In the genomic region with DNA sequence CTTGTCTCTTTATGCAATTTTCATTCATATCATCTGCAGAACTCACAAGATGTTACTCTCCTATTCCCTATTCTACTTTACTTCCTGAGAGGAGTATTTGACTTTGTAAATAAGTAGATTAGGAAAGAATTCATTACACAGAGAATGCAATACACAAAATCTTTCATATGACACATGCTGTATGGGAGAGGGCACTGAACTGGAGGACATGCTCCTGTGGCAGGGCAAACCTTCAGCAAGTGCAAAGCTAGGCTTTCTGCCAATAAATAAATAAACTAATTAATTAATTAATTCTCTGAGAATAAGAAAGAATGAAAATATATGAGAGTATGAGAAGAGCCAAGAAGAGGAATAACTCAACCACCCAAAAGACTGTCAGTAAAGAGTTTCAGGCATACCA, we compare ENCODE assay signal across 35 cellular contexts. TPM values are rescaled to one million over a fixed set of nuclear protein-coding genes. Genes with fewer than 3 reads are reported as not detected.
DNase-seq lines count a peak whose midpoint lies in the region; ATAC-seq, FAIRE-seq and TF ChIP-seq lines count a peak whose summit lies in the region.
"Had no signal": no experiment of that assay in that cellular context is flagged by ENCODE, and none has a peak within 500 bp of the region (broad histone marks: within the 10 kb centered on the region; RNA-seq: fewer than 3 reads in every experiment).

No MANE protein-coding gene starts in this region.

- no peak overlapping the region for H3K4me2 ChIP-seq in HepG2 (ENCODE audit: low read depth, low read length)
- H3K4me2 ChIP-seq: A549; BLaER1; BLaER1 treated with 17β-estradiol and CSF1 and Interleukin-3, amounts not matched to agents 10 nM and 100 nM had no signal

- H3K4me3 ChIP-seq in liver (ENCODE audit: low read depth in 1 of 3, low read length in 3 of 3) (no peak overlapping the region), HepG2 (replicated peaks in 1 of 3; ENCODE audit: insufficient read depth in 1 of 3, low read depth in 2 of 3, low read length in 3 of 3) (no peak overlapping the region), ascending aorta (no peak overlapping the region)
- H3K4me3 ChIP-seq: A549; BLaER1; BLaER1 treated with 17β-estradiol and CSF1 and Interleukin-3, amounts not matched to agents 10 nM and 100 nM had no signal

- H3K27me3 ChIP-seq in liver (ENCODE audit: control insufficient read depth in 4 of 4, insufficient read depth in 4 of 4, low read length in 3 of 4): no peaks in the 10 kb centered on the region
- no peaks in the 10 kb centered on the region for H3K27me3 ChIP-seq in HepG2 (ENCODE audit: control insufficient read depth in 1 of 2, insufficient read depth in 2 of 2, low read length in 2 of 2)
- no peaks in the 10 kb centered on the region for H3K27me3 ChIP-seq in ascending aorta
- H3K27me3 ChIP-seq: BE2C; BLaER1; BLaER1 treated with 17β-estradiol and CSF1 and Interleukin-3, amounts not matched to agents 10 nM and 100 nM had no signal

- no peak overlapping the region for H3K4me3 Mint-ChIP-seq in nephron progenitor cell
- H3K4me3 Mint-ChIP-seq: B cell; CD14-positive monocyte; CD4-positive, alpha-beta memory T cell; CD4-positive, alpha-beta T cell; CD4-positive, CD25-positive, alpha-beta regulatory T cell; CD8-positive, alpha-beta memory T cell; CD8-positive, alpha-beta T cell had no signal

- H3K27me3 Mint-ChIP-seq in nephron progenitor cell (ENCODE audit: low read depth, poor library complexity): no peaks in the 10 kb centered on the region
- H3K27me3 Mint-ChIP-seq: B cell; CD4-positive, alpha-beta memory T cell; CD4-positive, alpha-beta T cell; CD4-positive, CD25-positive, alpha-beta regulatory T cell; CD8-positive, alpha-beta memory T cell had no signal

- CTCF ChIA-PET in HepG2 (lab: Yijun Ruan, JAX; ENCODE audit: low intra/inter-chr PET ratio, low total read pairs): no interaction called here

- TF ChIP-seq POLR2A in HepG2 (IDR thresholded peaks at IDR 0.05; ENCODE audit: insufficient read depth in 1 of 2, low read depth in 2 of 2, low read length in 2 of 2) (no peak), GM12892 (IDR thresholded peaks at IDR 0.05; ENCODE audit: low read depth, low read length) (no peak)

- H3K79me2 ChIP-seq in HepG2 (ENCODE audit: insufficient read depth, low read length): no peaks in the 10 kb centered on the region

- FAIRE-seq in HepG2 (lab: Jason Lieb, UNC) (no peak), GM12892 (lab: Jason Lieb, UNC) (peak; percentile 27)
- FAIRE-seq: A204.1, A549, D721Med had no signal

- H3K9ac ChIP-seq in liver (ENCODE audit: low read depth in 1 of 2, low read length in 2 of 2) (no peak overlapping the region), HepG2 (ENCODE audit: insufficient read depth, low read depth, low read length) (no peak overlapping the region)
- H3K9ac ChIP-seq: BLaER1; BLaER1 treated with 17β-estradiol and CSF1 and Interleukin-3, amounts not matched to agents 10 nM and 100 nM had no signal

- H2AFZ ChIP-seq in HepG2 (ENCODE audit: low read length): no peak overlapping the region

- no peak overlapping the region for H3K27ac ChIP-seq in liver (ENCODE audit: low read depth in 1 of 2, low read length in 2 of 2)
- no peak overlapping the region for H3K27ac ChIP-seq in HepG2 (ENCODE audit: extremely low read length, insufficient read depth, low read length)
- H3K27ac ChIP-seq in ascending aorta: no peak overlapping the region
- H3K27ac ChIP-seq: 22Rv1; A549; BLaER1; BLaER1 treated with 17β-estradiol and CSF1 and Interleukin-3, amounts not matched to agents 10 nM and 100 nM; C4-2B had no signal

- no peaks in the 10 kb centered on the region for H4K20me1 ChIP-seq in HepG2 (ENCODE audit: insufficient read depth, low read length)
- H4K20me1 ChIP-seq: BLaER1; BLaER1 treated with 17β-estradiol and CSF1 and Interleukin-3, amounts not matched to agents 10 nM and 100 nM had no signal

- peaks cover 3 to 29% (median 19%) of the 10 kb centered on the region in 4 donors for H3K36me3 ChIP-seq in liver (ENCODE audit: control insufficient read depth in 4 of 4, insufficient read depth in 3 of 4, low read depth in 1 of 4, low read length in 3 of 4)
- H3K36me3 ChIP-seq in HepG2 (replicated peaks in 1 of 2; ENCODE audit: control insufficient read depth in 1 of 2, insufficient read depth in 2 of 2, low read length in 2 of 2): peaks cover 12 to 74% of the 10 kb centered on the region in 2 experiments
- peaks cover 8 to 48% of the 10 kb centered on the region in 2 donors for H3K36me3 ChIP-seq in ascending aorta

- intact Hi-C loops in HepG2 (cut with micrococcal nuclease; ENCODE audit: unreplicated experiment) (no loop called here), ascending aorta (cut with DNase I) (no loop called here)

- H3K27ac Mint-ChIP-seq in nephron progenitor cell: peak overlapping the region; percentile 33
- H3K27ac Mint-ChIP-seq: B cell; CD4-positive, alpha-beta T cell; CD8-positive, alpha-beta memory T cell; CD8-positive, alpha-beta T cell had no signal

- TF ChIP-seq RAD21 in liver (IDR thresholded peaks at IDR 0.05): no peak
- no peak for TF ChIP-seq RAD21 in HepG2 (CRISPR knock-in tag; IDR thresholded peaks at IDR 0.05)

- no peaks in the 10 kb centered on the region for H3K4me1 ChIP-seq in liver (ENCODE audit: control insufficient read depth in 4 of 4, insufficient read depth in 4 of 4, low read length in 3 of 4)
- no peaks in the 10 kb centered on the region for H3K4me1 ChIP-seq in HepG2 (ENCODE audit: insufficient read depth, low read length)
- H3K4me1 ChIP-seq in ascending aorta: no peaks in the 10 kb centered on the region
- H3K4me1 ChIP-seq: A549; BLaER1; BLaER1 treated with 17β-estradiol and CSF1 and Interleukin-3, amounts not matched to agents 10 nM and 100 nM; Caco-2 had no signal

- no peak for TF ChIP-seq CTCF in liver (IDR thresholded peaks at IDR 0.05; ENCODE audit: low read depth, low read length, missing input control)
- TF ChIP-seq CTCF in HepG2 (CRISPR knock-in tag; IDR thresholded peaks at IDR 0.05): no peak
- no peak for TF ChIP-seq CTCF in nephron progenitor cell (IDR thresholded peaks at IDR 0.05)
- TF ChIP-seq CTCF in ascending aorta (IDR thresholded peaks at IDR 0.05): no peak

- POLR2A ChIA-PET in HepG2 (lab: Yijun Ruan, JAX): no interaction called here

- BruUV-seq in HepG2 (replicated peaks; lab: Mats Ljungman, UMichigan): no TSS peak

- no peaks in the 10 kb centered on the region for H3K9me3 Mint-ChIP-seq in nephron progenitor cell
- H3K9me3 Mint-ChIP-seq: CD14-positive monocyte; CD4-positive, alpha-beta memory T cell; CD4-positive, alpha-beta T cell; CD4-positive, CD25-positive, alpha-beta regulatory T cell; CD8-positive, alpha-beta memory T cell; CD8-positive, alpha-beta T cell had no signal

- TF ChIP-seq EP300 in HepG2 (IDR thresholded peaks at IDR 0.05; ENCODE audit: low read depth in 2 of 2, low read length in 2 of 2) (no peak), HepG2 (CRISPR knock-in tag; IDR thresholded peaks at IDR 0.05; ENCODE audit: borderline replicate concordance) (no peak)

- ATAC-seq in HepG2 (no peak), HG03565 (IDR thresholded peaks at IDR 0.05; ENCODE audit: unreplicated experiment) (no peak)
- ATAC-seq: A549; CD8-positive, alpha-beta T cell had no signal

- H3K9me3 ChIP-seq in liver (ENCODE audit: control insufficient read depth in 4 of 4, low read length in 3 of 4) (no peaks in the 10 kb centered on the region), HepG2 (ENCODE audit: low read length) (no peaks in the 10 kb centered on the region), ascending aorta (no peaks in the 10 kb centered on the region)
- H3K9me3 ChIP-seq: A549; BE2C; BLaER1; BLaER1 treated with 17β-estradiol and CSF1 and Interleukin-3, amounts not matched to agents 10 nM and 100 nM; Caco-2 had no signal

- peaks cover 56% of the 10 kb centered on the region for H3K36me3 Mint-ChIP-seq in nephron progenitor cell (ENCODE audit: low read depth)

- in situ Hi-C loops in HepG2 (cut with HindIII; ENCODE audit: extremely low pct_ligation_motif_present, low pct_unique_long_range_greater_than_20kb): no loop called here

- no peaks in the 10 kb centered on the region for H3K4me1 Mint-ChIP-seq in nephron progenitor cell
- H3K4me1 Mint-ChIP-seq: CD4-positive, alpha-beta memory T cell; CD8-positive, alpha-beta memory T cell had no signal

- DNase-seq in HepG2 (ENCODE audit: low spot score) (no peak), GM12892 (ENCODE audit: insufficient read length) (no peak), nephron progenitor cell (no peak), ascending aorta (ENCODE audit: low spot score in 2 of 2) (no peak)
- DNase-seq: 8988T; ACHN; AML-193; BE2C; C1 segment of cervical spinal cord; Caco-2; Calu3; CD4-positive, alpha-beta memory T cell; CD4-positive, alpha-beta T cell; CD4-positive, CD25-positive, alpha-beta regulatory T cell; CD8-positive, alpha-beta memory T cell; CD8-positive, alpha-beta T cell; COR-L47; DMS 273 treated with DMSO at 0.1 percent for 48 hours; DMS153; DMS53; DMS79; DMS79 treated with DMSO at 0.1 percent for 48 hours; DND-41; EL had no signal

RNA-seq across cellular contexts. Expression of gene THAP9, which starts 33.9 kb away (rescaled TPM):
- total RNA-seq in liver (1 to 10 TPM; 5.3 to 5.9 TPM), HepG2 (2016; rRNA removed; fragmentation: Illumina TruSeq; extraction: Trizol) (7.2 and 11.4 TPM in 2 replicates), ascending aorta (0.32 TPM)
- polyA plus RNA-seq in liver (1 to 10 TPM; 1.1 to 1.6 TPM), HepG2 (2011; rRNA removed) (4.8 and 6.0 TPM in 2 replicates)
- 1.2 and 2.2 TPM in 2 replicates for total RNA-seq in HepG2 (2016; cell fraction: cytosol; rRNA removed; fragmentation: Illumina TruSeq; extraction: Trizol; ENCODE audit: low read depth)
- 7.7 and 12.8 TPM in 2 replicates for total RNA-seq in HepG2 (2016; cell fraction: insoluble cytoplasmic fraction; rRNA removed; fragmentation: Illumina TruSeq; extraction: Trizol)
- 5.3 and 5.5 TPM in 2 replicates for total RNA-seq in HepG2 (2016; cell fraction: membrane; rRNA removed; fragmentation: Illumina TruSeq; extraction: Trizol)
- total RNA-seq in HepG2 (2016; cell fraction: nucleus; rRNA removed; fragmentation: Illumina TruSeq; extraction: Trizol): 7.6 and 8.8 TPM in 2 replicates
- polyA plus RNA-seq in HepG2 (2011; cell fraction: cytosol; rRNA removed): 1.6 and 2.5 TPM in 2 replicates
- polyA plus RNA-seq in HepG2 (2011; cell fraction: nucleus; rRNA removed): 3.3 and 5.5 TPM in 2 replicates
- polyA plus RNA-seq in HepG2 (2012): 4.3 and 4.8 TPM in 2 replicates
- polyA plus RNA-seq in HepG2 (2016; cell fraction: cytosol; fragmentation: Illumina TruSeq; extraction: Trizol; ENCODE audit: low read depth): 0.57 and 0.67 TPM in 2 replicates
- polyA plus RNA-seq in HepG2 (2016; cell fraction: insoluble cytoplasmic fraction; fragmentation: Illumina TruSeq; extraction: Trizol; ENCODE audit: low read depth): 4.5 and 7.1 TPM in 2 replicates
- 0.98 and 1.1 TPM in 2 replicates for polyA plus RNA-seq in HepG2 (2016; cell fraction: membrane; fragmentation: Illumina TruSeq; extraction: Trizol; ENCODE audit: low read depth)
- polyA plus RNA-seq in HepG2 (2016; cell fraction: nucleus; fragmentation: Illumina TruSeq; extraction: Trizol; ENCODE audit: insufficient read depth, low read depth): 10.1 and 11.6 TPM in 2 replicates
- 3.1 and 5.1 TPM in 2 replicates for polyA minus RNA-seq in HepG2 (2011; rRNA and poly(A)+ RNA removed; ENCODE audit: low replicate concordance)
- 5.0 and 5.4 TPM in 2 replicates for polyA minus RNA-seq in HepG2 (2011; cell fraction: cytosol; rRNA and poly(A)+ RNA removed)
- polyA minus RNA-seq in HepG2 (2011; cell fraction: nucleus; rRNA and poly(A)+ RNA removed): 12.1 and 13.3 TPM in 2 replicates
- 2.4 TPM for polyA plus RNA-seq in GM12892 (2012; ENCODE audit: missing spikeins)

RNA-seq across cellular contexts. Expression of gene SEC31A, which starts 43.5 kb away (rescaled TPM):
- total RNA-seq in liver (100 to 1,000 TPM in 1 of 2 donors, 10 to 100 TPM in 1; 79.9 to 204 TPM), HepG2 (2016; rRNA removed; fragmentation: Illumina TruSeq; extraction: Trizol) (231 and 351 TPM in 2 replicates), ascending aorta (100 TPM)
- polyA plus RNA-seq in liver (10 to 100 TPM; 87.9 to 89.9 TPM), HepG2 (2011; rRNA removed) (367 and 435 TPM in 2 replicates)
- 153 and 165 TPM in 2 replicates for total RNA-seq in HepG2 (2016; cell fraction: cytosol; rRNA removed; fragmentation: Illumina TruSeq; extraction: Trizol; ENCODE audit: low read depth)
- total RNA-seq in HepG2 (2016; cell fraction: insoluble cytoplasmic fraction; rRNA removed; fragmentation: Illumina TruSeq; extraction: Trizol): 221 and 327 TPM in 2 replicates
- 126 and 145 TPM in 2 replicates for total RNA-seq in HepG2 (2016; cell fraction: membrane; rRNA removed; fragmentation: Illumina TruSeq; extraction: Trizol)
- 296 and 335 TPM in 2 replicates for total RNA-seq in HepG2 (2016; cell fraction: nucleus; rRNA removed; fragmentation: Illumina TruSeq; extraction: Trizol)
- polyA plus RNA-seq in HepG2 (2011; cell fraction: cytosol; rRNA removed): 222 and 250 TPM in 2 replicates
- 292 and 298 TPM in 2 replicates for polyA plus RNA-seq in HepG2 (2011; cell fraction: nucleus; rRNA removed)
- polyA plus RNA-seq in HepG2 (2012): 231 and 278 TPM in 2 replicates
- 19.0 and 23.6 TPM in 2 replicates for polyA plus RNA-seq in HepG2 (2016; cell fraction: cytosol; fragmentation: Illumina TruSeq; extraction: Trizol; ENCODE audit: low read depth)
- 346 and 349 TPM in 2 replicates for polyA plus RNA-seq in HepG2 (2016; cell fraction: insoluble cytoplasmic fraction; fragmentation: Illumina TruSeq; extraction: Trizol; ENCODE audit: low read depth)
- polyA plus RNA-seq in HepG2 (2016; cell fraction: membrane; fragmentation: Illumina TruSeq; extraction: Trizol; ENCODE audit: low read depth): 56.3 and 61.4 TPM in 2 replicates
- 365 and 398 TPM in 2 replicates for polyA plus RNA-seq in HepG2 (2016; cell fraction: nucleus; fragmentation: Illumina TruSeq; extraction: Trizol; ENCODE audit: insufficient read depth, low read depth)
- polyA minus RNA-seq in HepG2 (2011; rRNA and poly(A)+ RNA removed; ENCODE audit: low replicate concordance): 130 and 600 TPM in 2 replicates
- polyA minus RNA-seq in HepG2 (2011; cell fraction: cytosol; rRNA and poly(A)+ RNA removed): 218 and 219 TPM in 2 replicates
- polyA minus RNA-seq in HepG2 (2011; cell fraction: nucleus; rRNA and poly(A)+ RNA removed): 778 and 787 TPM in 2 replicates
- polyA plus RNA-seq in GM12892 (2012; ENCODE audit: missing spikeins): 89.7 TPM
